In the genomic region with DNA sequence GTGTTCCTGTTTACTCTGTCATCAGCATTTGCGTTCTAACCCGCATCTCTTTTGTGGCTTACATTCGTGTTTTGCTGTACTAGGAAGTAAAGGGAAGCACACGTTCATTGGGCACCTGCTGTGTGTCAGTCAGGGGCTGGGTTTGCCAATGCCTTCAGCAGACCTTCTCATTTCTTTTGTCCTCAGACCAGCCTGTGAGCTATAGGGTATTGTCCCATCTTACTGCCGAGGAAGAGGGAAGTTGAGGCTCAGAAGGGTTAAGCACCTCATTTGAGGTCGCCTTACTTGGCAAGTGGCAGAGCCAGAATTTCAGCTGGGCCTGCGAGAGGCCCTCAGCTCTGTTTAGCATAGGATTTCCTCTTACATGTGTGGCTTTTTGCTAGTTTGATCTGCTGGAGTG, we compare ENCODE assay signal across 8 cellular contexts. TPM values are rescaled to one million over a fixed set of nuclear protein-coding genes. Genes with fewer than 3 reads are reported as not detected.
A peak's percentile ranks its signal among the peaks of the same experiment; 100 is the strongest.
DNase-seq lines count a peak whose midpoint lies in the region; ATAC-seq and TF ChIP-seq lines count a peak whose summit lies in the region.

No MANE protein-coding gene starts in this region.

- ATAC-seq in activated B cell treated with CpG ODN at 0.5 μM for 24 hours (ENCODE audit: low read depth) (no peak), HG03457 (IDR thresholded peaks at IDR 0.05; ENCODE audit: unreplicated experiment) (no peak)

- no peak for DNase-seq in activated naive CD4-positive, alpha-beta T cell treated with anti-CD3 and anti-CD28 coated beads, Interleukin-2, amount 50 U/mL, for 16 hours
- DNase-seq in activated B cell treated with CpG ODN at 0.5 μM for 24 hours: no peak
- no peak for DNase-seq in immature natural killer cell
- no peak for DNase-seq in COLO829 (ENCODE audit: low spot score)
- DNase-seq in NCI-H345 (lab: John Stamatoyannopoulos, UW): no peak

- POLR2A ChIA-PET in activated B cell treated with CpG ODN at 0.5 μM for 24 hours (lab: Charles Lee): interaction anchor here (2.3 kb wide), 1 partner anchor 9 kb away, joined by 16 read pairs; a partner anchor contains a TSS

- TF ChIP-seq CTCF in activated B cell treated with CpG ODN at 0.5 μM for 24 hours (IDR thresholded peaks at IDR 0.05): no peak

- H3K27ac ChIP-seq in thymus (ENCODE audit: low read depth): peak overlapping the region; percentile 93

- H3K27me3 Mint-ChIP-seq in activated naive CD4-positive, alpha-beta T cell treated with anti-CD3 and anti-CD28 coated beads, Interleukin-2, amount 50 U/mL, for 24 hours: no peaks in the 10 kb centered on the region
- no peaks in the 10 kb centered on the region for H3K27me3 Mint-ChIP-seq in activated B cell treated with CpG ODN at 0.5 μM for 24 hours
- peaks cover 0 to 2% (median 2%) of the 10 kb centered on the region in 3 donors for H3K27me3 Mint-ChIP-seq in immature natural killer cell (ENCODE audit: low read depth in 3 of 3)

- H3K36me3 ChIP-seq in thymus (ENCODE audit: control insufficient read depth, insufficient read depth): peaks cover 8% of the 10 kb centered on the region

- peak overlapping the region; percentile 69 for H3K4me3 Mint-ChIP-seq in activated naive CD4-positive, alpha-beta T cell treated with anti-CD3 and anti-CD28 coated beads, Interleukin-2, amount 50 U/mL, for 24 hours
- peak overlapping the region; percentile 53 for H3K4me3 Mint-ChIP-seq in activated B cell treated with CpG ODN at 0.5 μM for 24 hours
- peak overlapping the region; percentile 34 to 76 (median 61) for H3K4me3 Mint-ChIP-seq in immature natural killer cell

- peak overlapping the region; percentile 30 for H3K4me3 ChIP-seq in thymus (ENCODE audit: low read length)

- no peaks in the 10 kb centered on the region for H3K9me3 Mint-ChIP-seq in activated naive CD4-positive, alpha-beta T cell treated with anti-CD3 and anti-CD28 coated beads, Interleukin-2, amount 50 U/mL, for 24 hours
- no peaks in the 10 kb centered on the region for H3K9me3 Mint-ChIP-seq in activated B cell treated with CpG ODN at 0.5 μM for 24 hours
- no peaks in the 10 kb centered on the region for H3K9me3 Mint-ChIP-seq in immature natural killer cell

- H3K4me1 Mint-ChIP-seq in activated naive CD4-positive, alpha-beta T cell treated with anti-CD3 and anti-CD28 coated beads, Interleukin-2, amount 50 U/mL, for 24 hours: peaks cover 76% of the 10 kb centered on the region
- peaks cover 41% of the 10 kb centered on the region for H3K4me1 Mint-ChIP-seq in activated B cell treated with CpG ODN at 0.5 μM for 24 hours
- H3K4me1 Mint-ChIP-seq in immature natural killer cell: peaks cover 58 to 66% of the 10 kb centered on the region in 2 donors

- CTCF ChIA-PET in activated B cell treated with CpG ODN at 0.5 μM for 24 hours (lab: Charles Lee): interaction anchor here (0.9 kb wide), 1 partner anchor 46 kb away, joined by 4 read pairs; no protein-coding TSS in a partner anchor

- no peaks in the 10 kb centered on the region for H3K36me3 Mint-ChIP-seq in activated naive CD4-positive, alpha-beta T cell treated with anti-CD3 and anti-CD28 coated beads, Interleukin-2, amount 50 U/mL, for 24 hours
- H3K36me3 Mint-ChIP-seq in activated B cell treated with CpG ODN at 0.5 μM for 24 hours (ENCODE audit: low read depth) (peaks cover 3% of the 10 kb centered on the region), immature natural killer cell (peaks cover 0 to 8% (median 4%) of the 10 kb centered on the region in 3 donors)

- H3K27ac Mint-ChIP-seq in activated naive CD4-positive, alpha-beta T cell treated with anti-CD3 and anti-CD28 coated beads, Interleukin-2, amount 50 U/mL, for 24 hours: peak overlapping the region; percentile 66
- H3K27ac Mint-ChIP-seq in activated B cell treated with CpG ODN at 0.5 μM for 24 hours (peak overlapping the region; percentile 76), immature natural killer cell (peak overlapping the region; percentile 33 to 93 (median 82))

- H3K9me3 ChIP-seq in thymus (ENCODE audit: control insufficient read depth): no peaks in the 10 kb centered on the region

- peaks cover 33% of the 10 kb centered on the region for H3K4me1 ChIP-seq in thymus (ENCODE audit: control insufficient read depth, insufficient read depth, low read length)

- H3K27me3 ChIP-seq in thymus (ENCODE audit: control insufficient read depth, insufficient read depth): no peaks in the 10 kb centered on the region

- intact Hi-C loops in activated B cell treated with CpG ODN at 0.5 μM for 24 hours (cut with micrococcal nuclease): no loop called here

- 3% methylated on average over 7 of the region's 7 CpGs for WGBS in thymus

RNA-seq across cellular contexts. Expression of a gene that starts 8.7 kb away (rescaled TPM):
- 35.1 and 35.2 TPM in 2 replicates for total RNA-seq in activated B cell treated with CpG ODN at 0.5 μM for 24 hours
- polyA plus RNA-seq in immature natural killer cell (10 to 100 TPM; 25.6 to 39.8 (median 26.6) TPM), thymus (28.4 TPM)
